ENCODE assay signal across 8 cellular contexts in the genomic region with DNA sequence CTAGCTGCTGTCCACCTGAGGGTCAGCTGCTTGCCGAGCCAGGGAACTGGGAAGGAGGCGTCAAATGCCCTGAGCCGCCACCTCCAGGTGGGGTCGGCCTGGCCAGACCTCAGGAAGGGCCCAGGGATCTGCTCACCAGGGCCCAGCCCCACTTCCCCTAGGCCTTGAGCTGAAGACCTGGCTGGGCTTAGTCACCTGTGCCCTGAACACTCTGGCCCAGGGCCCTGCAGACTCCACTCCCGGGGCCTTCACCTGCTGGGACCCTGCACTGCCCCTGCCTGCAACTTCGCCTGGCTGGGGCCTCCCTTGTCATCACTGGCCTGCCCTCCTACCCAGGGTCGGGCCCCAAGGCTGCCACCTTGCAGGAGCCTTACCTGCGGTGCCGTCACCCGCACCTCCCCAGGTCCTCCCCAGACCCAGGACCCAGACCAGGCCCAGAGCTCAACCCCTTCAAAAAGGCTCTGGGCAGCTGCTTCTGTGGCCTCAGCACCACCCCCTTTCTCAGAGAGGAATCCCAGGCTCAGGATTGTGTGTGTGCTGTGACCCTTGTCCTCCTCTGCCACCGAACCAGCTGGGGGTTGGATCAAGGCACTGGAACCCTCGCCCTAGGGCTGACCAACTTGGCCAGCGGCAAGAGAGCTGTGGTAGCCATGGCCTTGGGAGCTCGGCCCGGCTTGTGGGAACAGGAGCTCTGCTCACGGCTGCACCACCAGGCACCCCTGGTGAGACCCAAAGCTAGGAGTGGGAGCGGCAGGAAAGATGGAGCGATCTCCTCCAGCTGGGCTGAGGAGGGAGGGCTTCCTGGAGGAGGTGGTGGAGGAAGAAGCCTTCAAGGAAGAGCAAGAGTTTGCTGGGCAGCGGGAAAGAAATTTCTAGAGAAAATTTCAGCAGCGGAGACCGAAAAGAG. TPM values are rescaled to one million over a fixed set of nuclear protein-coding genes. Genes with fewer than 3 reads are reported as not detected.
A peak's percentile ranks its signal among the peaks of the same experiment; 100 is the strongest.
DNase-seq lines count a peak whose midpoint lies in the region; ATAC-seq and TF ChIP-seq lines count a peak whose summit lies in the region.

No MANE protein-coding gene starts in this region.

- 62% methylated on average over 21 of the region's 21 CpGs for WGBS in urinary bladder

- ATAC-seq in memory B cell (ENCODE audit: low read depth) = no peak
- no peak for ATAC-seq in GM18870 (IDR thresholded peaks at IDR 0.05; ENCODE audit: unreplicated experiment)

- peaks cover 14% of the 10 kb centered on the region for H3K36me3 Mint-ChIP-seq in activated naive CD4-positive, alpha-beta T cell treated with anti-CD3 and anti-CD28 coated beads, Interleukin-2, amount 10 ng/mL, durations not matched to agents 7 days and 5 days
- H3K36me3 Mint-ChIP-seq in memory B cell = no peaks in the 10 kb centered on the region

- peak overlapping the region; percentile 76 for H3K4me3 ChIP-seq in astrocyte of the spinal cord (ENCODE audit: low read depth, low read length)
- peak overlapping the region; percentile 98 for H3K4me3 ChIP-seq in urinary bladder (ENCODE audit: low read depth, low read length)

- in situ Hi-C loops in astrocyte of the spinal cord (cut with HindIII; ENCODE audit: low sequenced_read_pairs) = no loop called here

- no peaks in the 10 kb centered on the region for H3K9me3 Mint-ChIP-seq in activated naive CD4-positive, alpha-beta T cell treated with anti-CD3 and anti-CD28 coated beads, Interleukin-2, amount 10 ng/mL, durations not matched to agents 7 days and 5 days
- no peaks in the 10 kb centered on the region for H3K9me3 Mint-ChIP-seq in memory B cell

- peaks cover 16% of the 10 kb centered on the region for H3K27me3 Mint-ChIP-seq in activated naive CD4-positive, alpha-beta T cell treated with anti-CD3 and anti-CD28 coated beads, Interleukin-2, amount 10 ng/mL, durations not matched to agents 7 days and 5 days
- peaks cover 1% of the 10 kb centered on the region for H3K27me3 Mint-ChIP-seq in memory B cell

- CTCF ChIA-PET in activated naive CD4-positive, alpha-beta T cell treated with anti-CD3 and anti-CD28 coated beads, Interleukin-2, amount 10 ng/mL, durations not matched to agents 7 days and 5 days (lab: Charles Lee) = interaction anchor here (1.0 to 2.1 kb wide), 4 partner anchors 11 to 33 kb away, joined by 3 to 11 read pairs (median 4); no protein-coding TSS in a partner anchor

- H3K4me1 ChIP-seq in urinary bladder (ENCODE audit: insufficient read depth) = no peaks in the 10 kb centered on the region

- no peak overlapping the region for H3K27ac ChIP-seq in urinary bladder (ENCODE audit: low read depth)

- TF ChIP-seq CTCF in astrocyte of the spinal cord (IDR thresholded peaks at IDR 0.05; ENCODE audit: low read depth, low read length) = no peak

- peak overlapping the region; percentile 78 for H3K4me3 Mint-ChIP-seq in activated naive CD4-positive, alpha-beta T cell treated with anti-CD3 and anti-CD28 coated beads, Interleukin-2, amount 10 ng/mL, durations not matched to agents 7 days and 5 days
- H3K4me3 Mint-ChIP-seq in memory B cell = peak overlapping the region; percentile 89

- H3K4me1 Mint-ChIP-seq in activated naive CD4-positive, alpha-beta T cell treated with anti-CD3 and anti-CD28 coated beads, Interleukin-2, amount 10 ng/mL, durations not matched to agents 7 days and 5 days = peaks cover 19% of the 10 kb centered on the region
- peaks cover 8% of the 10 kb centered on the region for H3K4me1 Mint-ChIP-seq in memory B cell

- no peaks in the 10 kb centered on the region for H3K36me3 ChIP-seq in urinary bladder (ENCODE audit: insufficient read depth)

- peak overlapping the region; percentile 69 for H3K27ac Mint-ChIP-seq in activated naive CD4-positive, alpha-beta T cell treated with anti-CD3 and anti-CD28 coated beads, Interleukin-2, amount 10 ng/mL, durations not matched to agents 7 days and 5 days
- peak overlapping the region; percentile 76 for H3K27ac Mint-ChIP-seq in memory B cell

- no peak for DNase-seq in activated naive CD4-positive, alpha-beta T cell treated with anti-CD3 and anti-CD28 coated beads, Interleukin-2, amount 10 ng/mL, durations not matched to agents 7 days and 5 days
- no peak for DNase-seq in activated naive CD4-positive, alpha-beta T cell treated with Interleukin-2 at 50 U/mL for 16 hours
- no peak for DNase-seq in astrocyte of the spinal cord (ENCODE audit: low read depth, low spot score)
- no peak for DNase-seq in memory B cell (ENCODE audit: low spot score in 2 of 2)
- DNase-seq in activated gamma-delta T cell (lab: John Stamatoyannopoulos, UW) = no peak
- DNase-seq in central memory CD4-positive, alpha-beta T cell = no peak

RNA-seq across cellular contexts. Expression of gene NELFB, which starts 1.2 kb away (rescaled TPM):
- total RNA-seq in urinary bladder = 28.9 TPM
- 64.2 TPM for polyA plus RNA-seq in urinary bladder

RNA-seq across cellular contexts. Expression of gene STPG3, which starts 2.9 kb away (rescaled TPM):
- not detected for total RNA-seq in urinary bladder
- not detected for polyA plus RNA-seq in urinary bladder

RNA-seq across cellular contexts. Expression of gene TUBB4B, which starts 12.9 kb away (rescaled TPM):
- 57.9 TPM for total RNA-seq in urinary bladder
- polyA plus RNA-seq in urinary bladder = 239 TPM

RNA-seq across cellular contexts. Expression of gene SLC34A3, which starts 23.3 kb away (rescaled TPM):
- not detected for total RNA-seq in urinary bladder
- 0.05 TPM for polyA plus RNA-seq in urinary bladder

RNA-seq across cellular contexts. Expression of gene TOR4A, which starts 23.6 kb away (rescaled TPM):
- 2.0 TPM for total RNA-seq in urinary bladder
- polyA plus RNA-seq in urinary bladder = 8.1 TPM
